Comparison of ENCODE assay signal across 1 cellular context in the genomic region with DNA sequence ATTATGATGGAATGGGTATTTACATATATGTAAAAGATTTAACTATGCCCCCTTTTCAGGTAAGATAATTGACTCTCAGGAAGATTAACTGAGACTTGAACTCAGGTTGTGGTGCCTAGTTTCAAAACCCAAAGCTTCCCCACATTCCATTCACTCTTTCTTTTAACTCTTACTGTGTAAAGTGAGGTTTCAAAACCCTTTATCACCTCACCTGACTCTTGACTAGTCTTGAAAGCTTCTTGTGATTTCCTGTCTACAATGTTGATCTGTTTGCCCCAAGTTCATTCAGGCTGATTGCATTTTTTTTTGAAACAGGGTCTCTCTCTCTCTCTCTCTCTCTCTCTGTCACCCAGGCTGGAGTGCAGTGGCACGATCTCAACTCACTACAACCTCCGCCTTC.
TF ChIP-seq lines count a peak whose summit lies in the region.

No MANE protein-coding gene starts in this region.

TF ChIP-seq in HCT116, 20 proteins besides CTCF, POLR2A, EP300 and RAD21:
- TF ChIP-seq ZFX (IDR thresholded peaks at IDR 0.05): no peak
- TF ChIP-seq TCF7L2 (IDR thresholded peaks at IDR 0.05; ENCODE audit: borderline replicate concordance, extremely low read depth, insufficient read depth, insufficient read length): no peak
- no peak for TF ChIP-seq EZH2phosphoT487 (IDR thresholded peaks at IDR 0.05; ENCODE audit: borderline replicate concordance)
- TF ChIP-seq POLR2AphosphoS5 (IDR thresholded peaks at IDR 0.05; ENCODE audit: low read depth, low read length): no peak
- TF ChIP-seq, protein P1, sequence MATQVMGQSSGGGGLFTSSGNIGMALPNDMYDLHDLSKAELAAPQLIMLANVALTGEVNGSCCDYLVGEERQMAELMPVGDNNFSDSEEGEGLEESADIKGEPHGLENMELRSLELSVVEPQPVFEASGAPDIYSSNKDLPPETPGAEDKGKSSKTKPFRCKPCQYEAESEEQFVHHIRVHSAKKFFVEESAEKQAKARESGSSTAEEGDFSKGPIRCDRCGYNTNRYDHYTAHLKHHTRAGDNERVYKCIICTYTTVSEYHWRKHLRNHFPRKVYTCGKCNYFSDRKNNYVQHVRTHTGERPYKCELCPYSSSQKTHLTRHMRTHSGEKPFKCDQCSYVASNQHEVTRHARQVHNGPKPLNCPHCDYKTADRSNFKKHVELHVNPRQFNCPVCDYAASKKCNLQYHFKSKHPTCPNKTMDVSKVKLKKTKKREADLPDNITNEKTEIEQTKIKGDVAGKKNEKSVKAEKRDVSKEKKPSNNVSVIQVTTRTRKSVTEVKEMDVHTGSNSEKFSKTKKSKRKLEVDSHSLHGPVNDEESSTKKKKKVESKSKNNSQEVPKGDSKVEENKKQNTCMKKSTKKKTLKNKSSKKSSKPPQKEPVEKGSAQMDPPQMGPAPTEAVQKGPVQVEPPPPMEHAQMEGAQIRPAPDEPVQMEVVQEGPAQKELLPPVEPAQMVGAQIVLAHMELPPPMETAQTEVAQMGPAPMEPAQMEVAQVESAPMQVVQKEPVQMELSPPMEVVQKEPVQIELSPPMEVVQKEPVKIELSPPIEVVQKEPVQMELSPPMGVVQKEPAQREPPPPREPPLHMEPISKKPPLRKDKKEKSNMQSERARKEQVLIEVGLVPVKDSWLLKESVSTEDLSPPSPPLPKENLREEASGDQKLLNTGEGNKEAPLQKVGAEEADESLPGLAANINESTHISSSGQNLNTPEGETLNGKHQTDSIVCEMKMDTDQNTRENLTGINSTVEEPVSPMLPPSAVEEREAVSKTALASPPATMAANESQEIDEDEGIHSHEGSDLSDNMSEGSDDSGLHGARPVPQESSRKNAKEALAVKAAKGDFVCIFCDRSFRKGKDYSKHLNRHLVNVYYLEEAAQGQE (IDR thresholded peaks at IDR 0.05; ENCODE audit: low read depth): no peak
- no peak for TF ChIP-seq MAX (IDR thresholded peaks at IDR 0.05)
- TF ChIP-seq SIN3A (IDR thresholded peaks at IDR 0.05; ENCODE audit: low read depth): no peak
- no peak for TF ChIP-seq ELF1 (IDR thresholded peaks at IDR 0.05; ENCODE audit: borderline replicate concordance, low read depth)
- no peak for TF ChIP-seq CEBPB (IDR thresholded peaks at IDR 0.05; ENCODE audit: low read depth)
- no peak for TF ChIP-seq JUND (IDR thresholded peaks at IDR 0.05)
- no peak for TF ChIP-seq ZBTB33 (IDR thresholded peaks at IDR 0.05; ENCODE audit: extremely low read depth, insufficient replicate concordance, low read length)
- TF ChIP-seq ATF3 (IDR thresholded peaks at IDR 0.05): no peak
- TF ChIP-seq FOSL1 (IDR thresholded peaks at IDR 0.05; ENCODE audit: low read depth): no peak
